ENCODE assay signal across 15 cellular contexts in the genomic region with DNA sequence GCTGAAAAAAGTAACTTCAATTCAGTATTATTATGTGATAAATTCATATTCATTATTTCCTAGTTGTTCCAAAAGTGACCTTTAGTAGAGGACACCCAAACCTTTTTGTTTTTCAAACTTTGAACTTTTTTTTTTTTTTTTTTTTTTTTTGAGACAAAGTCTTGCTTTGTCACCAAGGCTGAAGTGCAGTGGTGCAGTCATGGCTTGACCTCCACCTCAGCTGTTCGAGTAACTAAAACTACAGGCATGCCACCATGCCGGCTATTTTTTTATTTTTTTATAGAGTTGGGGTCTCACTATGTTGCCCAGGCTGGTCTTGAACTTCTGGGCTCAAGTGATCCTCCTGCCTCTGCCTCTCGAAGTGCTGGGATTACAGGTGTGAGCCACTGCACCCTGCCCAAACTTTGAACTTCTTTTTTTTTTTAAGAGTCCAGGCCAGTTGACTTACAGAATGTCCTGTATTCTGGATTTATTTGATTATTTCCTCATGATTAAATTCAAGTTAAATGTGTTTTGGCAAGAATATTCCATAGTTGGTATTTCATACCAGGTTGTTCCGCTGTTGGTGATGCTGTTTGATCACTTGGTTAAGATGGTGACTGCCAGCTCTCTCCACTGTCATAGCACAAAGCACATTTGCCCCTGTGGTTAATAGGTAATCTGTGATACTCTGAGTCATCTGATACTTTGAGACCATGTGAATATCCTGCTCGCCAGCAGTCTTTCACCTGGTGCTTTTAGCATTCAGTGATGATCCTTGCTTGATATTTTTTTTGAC. TPM values are rescaled to one million over a fixed set of nuclear protein-coding genes. Genes with fewer than 3 reads are reported as not detected.
DNase-seq lines count a peak whose midpoint lies in the region; ATAC-seq and TF ChIP-seq lines count a peak whose summit lies in the region.
"Had no signal": no experiment of that assay in that cellular context is flagged by ENCODE, and none has a peak within 500 bp of the region (broad histone marks: within the 10 kb centered on the region; RNA-seq: fewer than 3 reads in every experiment).

No MANE protein-coding gene starts in this region.

- 81 to 92% methylated on average over 5 of the region's 5 CpGs for WGBS in esophagus squamous epithelium, 2 donors

- no peak for TF ChIP-seq POLR2A in esophagus squamous epithelium (IDR thresholded peaks at IDR 0.05)

- DNase-seq in COLO668 (lab: John Stamatoyannopoulos, UW; ENCODE audit: unreplicated experiment) (peak; percentile 54), HK-2 (ENCODE audit: unreplicated experiment) (peak; percentile 24), kidney glomerular epithelial cell (lab: John Stamatoyannopoulos, UW) (peak; percentile 74), T-helper 9 cell (no peak), hippocampal formation (lab: John Stamatoyannopoulos, UW) (no peak), osteoblast (ENCODE audit: insufficient read length, low spot score, missing footprints) (no peak), esophagus squamous epithelium (lab: John Stamatoyannopoulos, UW) (no peak)
- DNase-seq: activated CD4-positive, alpha-beta T cell treated with anti-CD3 and anti-CD28 coated beads, Interleukin-2, amount 10 ng/mL, durations not matched to agents 7 days and 5 days; activated gamma-delta T cell; central memory CD4-positive, alpha-beta T cell; erythroblast; midbrain; NCI-H1930; SW 1271 had no signal

- H3K4me2 ChIP-seq in osteoblast (ENCODE audit: insufficient read depth, low read length) = no peak overlapping the region

- H3K27ac ChIP-seq in osteoblast (ENCODE audit: low read depth, low read length) (no peak overlapping the region), esophagus squamous epithelium (no peak overlapping the region)

- peaks cover 93% of the 10 kb centered on the region for H3K79me2 ChIP-seq in osteoblast (ENCODE audit: insufficient read depth, low read length)

- ATAC-seq in GM19397 (IDR thresholded peaks at IDR 0.05; ENCODE audit: unreplicated experiment) = peak; percentile 69

- H3K4me3 ChIP-seq in osteoblast (ENCODE audit: insufficient read depth, low read length) = no peak overlapping the region
- H3K4me3 ChIP-seq in esophagus squamous epithelium = no peak overlapping the region

- intact Hi-C loops in esophagus squamous epithelium (cut with DNase I) = no loop called here

- no peaks in the 10 kb centered on the region for H3K27me3 ChIP-seq in osteoblast (ENCODE audit: insufficient read depth, low read length)
- H3K27me3 ChIP-seq in esophagus squamous epithelium = no peaks in the 10 kb centered on the region

- H4K20me1 ChIP-seq in osteoblast (ENCODE audit: insufficient read depth, low read length) = peaks cover 39% of the 10 kb centered on the region

- H3K4me1 ChIP-seq in osteoblast (ENCODE audit: insufficient read depth, low read length) = peaks cover 13% of the 10 kb centered on the region
- H3K4me1 ChIP-seq in esophagus squamous epithelium = peaks cover 0 to 19% (median 2%) of the 10 kb centered on the region in 3 donors

- TF ChIP-seq CTCF in osteoblast (IDR thresholded peaks at IDR 0.05; ENCODE audit: extremely low read depth, low read depth, low read length) = no peak
- no peak for TF ChIP-seq CTCF in esophagus squamous epithelium (IDR thresholded peaks at IDR 0.05)

- no peaks in the 10 kb centered on the region for H3K9me3 ChIP-seq in osteoblast (ENCODE audit: low read depth, low read length)
- no peaks in the 10 kb centered on the region for H3K9me3 ChIP-seq in esophagus squamous epithelium

- H3K36me3 ChIP-seq in osteoblast (ENCODE audit: insufficient read depth, low read length) (peaks cover 20% of the 10 kb centered on the region), esophagus squamous epithelium (peaks cover 0 to 62% (median 0%) of the 10 kb centered on the region in 3 donors)

- no peak overlapping the region for H2AFZ ChIP-seq in osteoblast (ENCODE audit: low read length)

RNA-seq across cellular contexts. Expression of gene VAPB, which starts 48.0 kb away (rescaled TPM):
- total RNA-seq in osteoblast (12.4 and 14.5 TPM in 2 replicates), esophagus squamous epithelium (10 to 100 TPM; 11.5 to 21.2 (median 16.6) TPM)

Comparison
In these comparisons a context has a peak if more than half of its experiments do, and no peak if none do; other contexts are left out.
1. DNase-seq: peak in COLO668 (single experiment), HK-2 (single experiment) and kidney glomerular epithelial cell (single experiment); none in T-helper 9 cell (single experiment), hippocampal formation (0 of 2), osteoblast (single experiment) and esophagus squamous epithelium (single experiment).